14 cellular contexts compared by ENCODE assay signal in the genomic region with DNA sequence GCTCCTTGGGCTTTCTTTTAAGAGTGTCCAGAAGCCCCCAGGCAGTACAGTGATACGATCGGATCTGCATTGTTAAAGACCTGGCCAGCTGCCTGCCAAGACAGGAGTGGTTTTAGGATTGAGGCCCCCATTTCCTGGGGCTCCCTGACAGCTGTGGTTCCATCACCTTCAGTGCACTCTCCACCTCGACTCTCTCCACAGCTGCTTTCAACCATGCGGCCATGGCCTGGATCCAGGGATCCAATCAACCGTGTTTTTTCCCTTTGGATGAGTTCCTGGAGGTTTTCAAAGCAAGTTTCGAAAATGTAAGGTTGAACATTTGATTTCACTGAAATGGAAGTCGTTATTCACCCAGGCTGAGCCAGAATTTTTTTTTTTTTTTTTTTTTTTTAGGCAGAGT.
DNase-seq lines count a peak whose midpoint lies in the region; ATAC-seq, FAIRE-seq and TF ChIP-seq lines count a peak whose summit lies in the region.
"Had no signal": no experiment of that assay in that cellular context is flagged by ENCODE, and none has a peak within 500 bp of the region (broad histone marks: within the 10 kb centered on the region; RNA-seq: fewer than 3 reads in every experiment).

No MANE protein-coding gene starts in this region.

- no peak overlapping the region for H3K27ac Mint-ChIP-seq in activated naive CD4-positive, alpha-beta T cell treated with anti-CD3 and anti-CD28 coated beads, Interleukin-2, amount 50 U/mL, for 72 hours
- H3K27ac Mint-ChIP-seq: B cell had no signal

- DNase-seq in GF-D8 (lab: John Stamatoyannopoulos, UW) (peak; percentile 61), RCC 7860 (ENCODE audit: low spot score) (peak; percentile 46), fibroblast of the aortic adventitia (ENCODE audit: low read depth) (peak; percentile 41), renal cortical epithelial cell (ENCODE audit: low read depth) (peak; percentile 59), NCI-H2029 (lab: John Stamatoyannopoulos, UW) (no peak), SHP77 (lab: John Stamatoyannopoulos, UW) (no peak), NCI-H1105 treated with DMSO at 0.1 percent for 48 hours (lab: John Stamatoyannopoulos, UW) (no peak)
- DNase-seq in activated naive CD4-positive, alpha-beta T cell treated with anti-CD3 and anti-CD28 coated beads, Interleukin-2, amount 50 U/mL, for 72 hours (ENCODE audit: low spot score in 2 of 2) = no peak
- DNase-seq: activated CD4-positive, alpha-beta T cell treated with anti-CD3 and anti-CD28 coated beads for 48 hours; cortex of kidney; midbrain; NCI-H524 treated with DMSO at 0.1 percent for 48 hours; stimulated activated CD4-positive, alpha-beta T cell treated with anti-CD3 and anti-CD28 coated beads, Interleukin-1b, Interleukin-23, amount 100 ng/mL, for 48 hours had no signal

- H3K36me3 Mint-ChIP-seq in activated naive CD4-positive, alpha-beta T cell treated with anti-CD3 and anti-CD28 coated beads, Interleukin-2, amount 50 U/mL, for 72 hours = no peaks in the 10 kb centered on the region

- peak; percentile 87 for FAIRE-seq in RCC 7860 (lab: Jason Lieb, UNC)

- no peak for TF ChIP-seq CTCF in fibroblast of the aortic adventitia (IDR thresholded peaks at IDR 0.05; ENCODE audit: insufficient read depth, low read length)

- H3K9me3 Mint-ChIP-seq in activated naive CD4-positive, alpha-beta T cell treated with anti-CD3 and anti-CD28 coated beads, Interleukin-2, amount 50 U/mL, for 72 hours = peaks cover 4 to 8% of the 10 kb centered on the region in 2 donors

- no peak for ATAC-seq in activated naive CD4-positive, alpha-beta T cell treated with anti-CD3 and anti-CD28 coated beads, Interleukin-2, amount 50 U/mL, for 72 hours

- no peak overlapping the region for H3K4me3 ChIP-seq in fibroblast of the aortic adventitia (ENCODE audit: low read depth, low read length)

Comparison
In these comparisons a context has a peak if more than half of its experiments do, and no peak if none do; other contexts are left out.
1. DNase-seq: peak in GF-D8 (single experiment), RCC 7860 (single experiment), fibroblast of the aortic adventitia (single experiment) and renal cortical epithelial cell (single experiment); none in NCI-H2029 (single experiment), SHP77 (0 of 2), activated naive CD4-positive, alpha-beta T cell treated with anti-CD3 and anti-CD28 coated beads, Interleukin-2, amount 50 U/mL, for 72 hours (0 of 2) and NCI-H1105 treated with DMSO at 0.1 percent for 48 hours (single experiment).